Comparison of ENCODE assay signal across 1 cellular context in genomic region chr12:57459055-57459749, GRCh38.
TF ChIP-seq lines count a peak whose summit lies in the region.

No MANE protein-coding gene starts in this region.

TF ChIP-seq in GM12878, 131 proteins besides CTCF, POLR2A, EP300 and RAD21 (continued from another document):
- TF ChIP-seq ZBTB11 (CRISPR knock-in tag; IDR thresholded peaks at IDR 0.05) (no peak), HDAC2 (IDR thresholded peaks at IDR 0.05) (no peak), FOXK2 (IDR thresholded peaks at IDR 0.05) (no peak), SP1 (IDR thresholded peaks at IDR 0.05; ENCODE audit: low read depth, low read length) (peak; percentile 88), ELK1 (IDR thresholded peaks at IDR 0.05; ENCODE audit: low read depth, low read length) (peak; percentile 31; the same call in 1 of the 2 replicates), TCF3 (IDR thresholded peaks at IDR 0.05; ENCODE audit: borderline replicate concordance, insufficient read depth, low read depth, low read length) (no peak), CHD2 (IDR thresholded peaks at IDR 0.05; ENCODE audit: borderline replicate concordance, low read depth, low read length) (peak; percentile 50)
- TF ChIP-seq, protein P1, sequence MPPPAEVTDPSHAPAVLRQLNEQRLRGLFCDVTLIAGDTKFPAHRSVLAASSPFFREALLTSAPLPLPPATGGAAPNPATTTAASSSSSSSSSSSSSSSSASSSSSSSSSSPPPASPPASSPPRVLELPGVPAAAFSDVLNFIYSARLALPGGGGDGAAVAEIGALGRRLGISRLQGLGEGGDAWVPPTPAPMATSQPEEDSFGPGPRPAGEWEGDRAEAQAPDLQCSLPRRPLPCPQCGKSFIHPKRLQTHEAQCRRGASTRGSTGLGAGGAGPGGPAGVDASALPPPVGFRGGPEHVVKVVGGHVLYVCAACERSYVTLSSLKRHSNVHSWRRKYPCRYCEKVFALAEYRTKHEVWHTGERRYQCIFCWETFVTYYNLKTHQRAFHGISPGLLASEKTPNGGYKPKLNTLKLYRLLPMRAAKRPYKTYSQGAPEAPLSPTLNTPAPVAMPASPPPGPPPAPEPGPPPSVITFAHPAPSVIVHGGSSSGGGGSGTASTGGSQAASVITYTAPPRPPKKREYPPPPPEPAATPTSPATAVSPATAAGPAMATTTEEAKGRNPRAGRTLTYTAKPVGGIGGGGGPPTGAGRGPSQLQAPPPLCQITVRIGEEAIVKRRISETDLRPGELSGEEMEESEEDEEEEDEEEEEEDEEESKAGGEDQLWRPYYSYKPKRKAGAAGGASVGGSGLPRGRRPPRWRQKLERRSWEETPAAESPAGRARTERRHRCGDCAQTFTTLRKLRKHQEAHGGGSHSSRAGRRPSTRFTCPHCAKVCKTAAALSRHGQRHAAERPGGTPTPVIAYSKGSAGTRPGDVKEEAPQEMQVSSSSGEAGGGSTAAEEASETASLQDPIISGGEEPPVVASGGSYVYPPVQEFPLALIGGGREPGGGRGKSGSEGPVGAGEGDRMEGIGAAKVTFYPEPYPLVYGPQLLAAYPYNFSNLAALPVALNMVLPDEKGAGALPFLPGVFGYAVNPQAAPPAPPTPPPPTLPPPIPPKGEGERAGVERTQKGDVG (CRISPR knock-in tag; IDR thresholded peaks at IDR 0.05): no peak
